ENCODE assay signal across 12 cellular contexts in genomic region chr16:53745753-53746258, GRCh38. TPM values are rescaled to one million over a fixed set of nuclear protein-coding genes. Genes with fewer than 3 reads are reported as not detected.
A peak's percentile ranks its signal among the peaks of the same experiment; 100 is the strongest.
DNase-seq lines count a peak whose midpoint lies in the region; ATAC-seq and TF ChIP-seq lines count a peak whose summit lies in the region.
"Had no signal": no experiment of that assay in that cellular context is flagged by ENCODE, and none has a peak within 500 bp of the region (broad histone marks: within the 10 kb centered on the region; RNA-seq: fewer than 3 reads in every experiment).

No MANE protein-coding gene starts in this region.

- H3K36me3 Mint-ChIP-seq in activated CD8-positive, alpha-beta memory T cell treated with anti-CD3 and anti-CD28 coated beads, Interleukin-2, amount 10 ng/mL, durations not matched to agents 7 days and 5 days: peaks cover 6% of the 10 kb centered on the region
- H3K36me3 Mint-ChIP-seq in stimulated activated effector memory CD8-positive, alpha-beta T cell treated with anti-CD3 and anti-CD28 coated beads, Interleukin-12 subunit alpha, Interleukin-12 subunit beta, amount 100 ng/mL, for 72 hours: no peaks in the 10 kb centered on the region
- no peaks in the 10 kb centered on the region for H3K36me3 Mint-ChIP-seq in natural killer cell

- peak overlapping the region; percentile 25 for H3K4me3 ChIP-seq in epithelial cell of esophagus (ENCODE audit: low read length)
- H3K4me3 ChIP-seq: BLaER1 had no signal

- no peak overlapping the region for H3K27ac Mint-ChIP-seq in activated CD8-positive, alpha-beta memory T cell treated with anti-CD3 and anti-CD28 coated beads, Interleukin-2, amount 10 ng/mL, durations not matched to agents 7 days and 5 days
- H3K27ac Mint-ChIP-seq in stimulated activated effector memory CD8-positive, alpha-beta T cell treated with anti-CD3 and anti-CD28 coated beads, Interleukin-12 subunit alpha, Interleukin-12 subunit beta, amount 100 ng/mL, for 72 hours: no peak overlapping the region
- no peak overlapping the region for H3K27ac Mint-ChIP-seq in natural killer cell
- H3K27ac Mint-ChIP-seq: activated naive CD8-positive, alpha-beta T cell; T-helper 1 cell treated with Interleukin-12 subunit alpha and Interleukin-12 subunit beta and Interleukin-4 antibody, amounts not matched to agents 30 μg/mL and 1 μg/mL, for 36 hours had no signal

- no peaks in the 10 kb centered on the region for H3K9me3 Mint-ChIP-seq in activated CD8-positive, alpha-beta memory T cell treated with anti-CD3 and anti-CD28 coated beads, Interleukin-2, amount 10 ng/mL, durations not matched to agents 7 days and 5 days (ENCODE audit: low read depth)
- H3K9me3 Mint-ChIP-seq in stimulated activated effector memory CD8-positive, alpha-beta T cell treated with anti-CD3 and anti-CD28 coated beads, Interleukin-12 subunit alpha, Interleukin-12 subunit beta, amount 100 ng/mL, for 72 hours: peaks cover 4% of the 10 kb centered on the region
- no peaks in the 10 kb centered on the region for H3K9me3 Mint-ChIP-seq in natural killer cell

- no peaks in the 10 kb centered on the region for H3K27me3 Mint-ChIP-seq in activated CD8-positive, alpha-beta memory T cell treated with anti-CD3 and anti-CD28 coated beads, Interleukin-2, amount 10 ng/mL, durations not matched to agents 7 days and 5 days
- no peaks in the 10 kb centered on the region for H3K27me3 Mint-ChIP-seq in natural killer cell (ENCODE audit: low read depth in 2 of 2)
- H3K27me3 Mint-ChIP-seq: activated naive CD8-positive, alpha-beta T cell had no signal

- intact Hi-C loops in natural killer cell (cut with micrococcal nuclease): no loop called here

- CTCF ChIA-PET in activated CD8-positive, alpha-beta memory T cell treated with anti-CD3 and anti-CD28 coated beads, Interleukin-2, amount 10 ng/mL, durations not matched to agents 7 days and 5 days (lab: Charles Lee): interaction anchor here (1.5 kb wide), 1 partner anchor 67 kb away, joined by 3 read pairs; no protein-coding TSS in a partner anchor

- no peak overlapping the region for H3K4me3 Mint-ChIP-seq in activated CD8-positive, alpha-beta memory T cell treated with anti-CD3 and anti-CD28 coated beads, Interleukin-2, amount 10 ng/mL, durations not matched to agents 7 days and 5 days
- no peak overlapping the region for H3K4me3 Mint-ChIP-seq in stimulated activated effector memory CD8-positive, alpha-beta T cell treated with anti-CD3 and anti-CD28 coated beads, Interleukin-12 subunit alpha, Interleukin-12 subunit beta, amount 100 ng/mL, for 72 hours
- no peak overlapping the region for H3K4me3 Mint-ChIP-seq in natural killer cell
- H3K4me3 Mint-ChIP-seq: activated naive CD8-positive, alpha-beta T cell; T-helper 1 cell treated with Interleukin-12 subunit alpha and Interleukin-12 subunit beta and Interleukin-4 antibody, amounts not matched to agents 30 μg/mL and 1 μg/mL, for 36 hours had no signal

- peak; percentile 65 for ATAC-seq in activated CD8-positive, alpha-beta memory T cell treated with anti-CD3 and anti-CD28 coated beads, Interleukin-2, amount 10 ng/mL, durations not matched to agents 7 days and 5 days
- ATAC-seq in stimulated activated effector memory CD8-positive, alpha-beta T cell treated with anti-CD3 and anti-CD28 coated beads, Interleukin-12 subunit alpha, Interleukin-12 subunit beta, amount 100 ng/mL, for 72 hours: peak; percentile 72
- no peak for ATAC-seq in natural killer cell

- TF ChIP-seq CTCF in epithelial cell of esophagus (IDR thresholded peaks at IDR 0.05; ENCODE audit: insufficient read depth, low read depth, low read length, missing control alignments) (peak; percentile 52), natural killer cell (IDR thresholded peaks at IDR 0.05) (no peak)

- peaks cover 26% of the 10 kb centered on the region for H3K4me1 Mint-ChIP-seq in activated CD8-positive, alpha-beta memory T cell treated with anti-CD3 and anti-CD28 coated beads, Interleukin-2, amount 10 ng/mL, durations not matched to agents 7 days and 5 days
- peaks cover 31% of the 10 kb centered on the region for H3K4me1 Mint-ChIP-seq in stimulated activated effector memory CD8-positive, alpha-beta T cell treated with anti-CD3 and anti-CD28 coated beads, Interleukin-12 subunit alpha, Interleukin-12 subunit beta, amount 100 ng/mL, for 72 hours
- peaks cover 19 to 29% of the 10 kb centered on the region in 2 donors for H3K4me1 Mint-ChIP-seq in natural killer cell

- DNase-seq in activated CD8-positive, alpha-beta memory T cell treated with anti-CD3 and anti-CD28 coated beads, Interleukin-2, amount 10 ng/mL, durations not matched to agents 7 days and 5 days: no peak
- no peak for DNase-seq in activated CD8-positive, alpha-beta memory T cell treated with anti-CD3 and anti-CD28 coated beads, Interleukin-2, amount 50 U/mL, for 4 hours
- DNase-seq in RKO (ENCODE audit: low spot score) (peak; percentile 3), epithelial cell of esophagus (ENCODE audit: low read depth) (peak; percentile 90), HuH-7.5 (ENCODE audit: low spot score) (no peak), natural killer cell (no peak), NCI-H2107 (lab: John Stamatoyannopoulos, UW) (no peak)
- no peak for DNase-seq in stimulated activated effector memory CD8-positive, alpha-beta T cell treated with anti-CD3 and anti-CD28 coated beads, Interleukin-12 subunit alpha, Interleukin-12 subunit beta, amount 100 ng/mL, for 72 hours (ENCODE audit: low spot score in 2 of 2)
- DNase-seq: posterior cingulate gyrus had no signal

RNA-seq across cellular contexts. Expression of gene FTO, which starts 41.9 kb away (rescaled TPM):
- 10 to 100 TPM; 47.4 to 57.7 TPM for total RNA-seq in activated CD8-positive, alpha-beta memory T cell treated with anti-CD3 and anti-CD28 coated beads, Interleukin-2, amount 10 ng/mL, durations not matched to agents 7 days and 5 days
- 10 to 100 TPM; 55.4 to 70.5 (median 55.4) TPM for total RNA-seq in natural killer cell

RNA-seq across cellular contexts. Expression of gene RPGRIP1L, which starts 42.1 kb away (rescaled TPM):
- 1 to 10 TPM; 5.6 to 6.9 TPM for total RNA-seq in activated CD8-positive, alpha-beta memory T cell treated with anti-CD3 and anti-CD28 coated beads, Interleukin-2, amount 10 ng/mL, durations not matched to agents 7 days and 5 days
- total RNA-seq in natural killer cell: 1 to 10 TPM; 2.3 to 3.0 (median 2.6) TPM

Comparison
In these comparisons a context has a peak if more than half of its experiments do, and no peak if none do; other contexts are left out.
1. ATAC-seq: peak in activated CD8-positive, alpha-beta memory T cell treated with anti-CD3 and anti-CD28 coated beads, Interleukin-2, amount 10 ng/mL, durations not matched to agents 7 days and 5 days (single experiment) and stimulated activated effector memory CD8-positive, alpha-beta T cell treated with anti-CD3 and anti-CD28 coated beads, Interleukin-12 subunit alpha, Interleukin-12 subunit beta, amount 100 ng/mL, for 72 hours (single experiment); none in natural killer cell (0 of 3).
2. DNase-seq: peak in RKO (single experiment) and epithelial cell of esophagus (single experiment); none in activated CD8-positive, alpha-beta memory T cell treated with anti-CD3 and anti-CD28 coated beads, Interleukin-2, amount 10 ng/mL, durations not matched to agents 7 days and 5 days (single experiment), activated CD8-positive, alpha-beta memory T cell treated with anti-CD3 and anti-CD28 coated beads, Interleukin-2, amount 50 U/mL, for 4 hours (single experiment), stimulated activated effector memory CD8-positive, alpha-beta T cell treated with anti-CD3 and anti-CD28 coated beads, Interleukin-12 subunit alpha, Interleukin-12 subunit beta, amount 100 ng/mL, for 72 hours (0 of 2), HuH-7.5 (single experiment), natural killer cell (single experiment) and NCI-H2107 (single experiment).